ENCODE assay signal across 26 cellular contexts in the genomic region with DNA sequence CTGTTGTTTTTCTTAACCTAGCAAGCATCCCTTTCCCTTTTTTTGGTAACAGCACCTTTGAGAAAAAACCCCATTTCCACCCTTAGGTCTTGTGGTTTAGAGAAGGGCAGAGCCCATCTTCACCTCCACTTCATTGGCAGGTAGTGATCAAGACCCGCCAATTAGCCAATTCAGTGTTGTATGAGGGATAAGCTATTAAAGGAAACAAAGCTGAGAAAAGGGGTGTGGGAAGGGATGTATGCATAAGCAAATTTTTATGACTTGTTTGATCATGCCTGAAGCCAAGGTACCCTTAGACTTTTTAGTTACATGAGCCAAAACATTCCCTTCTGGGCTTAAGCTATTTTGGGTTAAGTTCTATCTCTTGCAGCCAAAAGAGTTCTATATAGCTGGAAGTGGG.
"Had no signal": no experiment of that assay in that cellular context is flagged by ENCODE, and none has a peak within 500 bp of the region (broad histone marks: within the 10 kb centered on the region; RNA-seq: fewer than 3 reads in every experiment).

No MANE protein-coding gene starts in this region.

- H3K9me3 ChIP-seq: Peyer's patch, SJSA1 had no signal

- H3K27ac Mint-ChIP-seq: activated CD8-positive, alpha-beta memory T cell treated with anti-CD3 and anti-CD28 coated beads, Interleukin-2, amount 10 ng/mL, durations not matched to agents 7 days and 5 days; activated naive CD8-positive, alpha-beta T cell; T-helper 17 cell; WTC11 had no signal

- DNase-seq: activated CD4-positive, alpha-beta T cell treated with anti-CD3 and anti-CD28 coated beads for 48 hours; activated CD4-positive, alpha-beta T cell treated with anti-CD3 and anti-CD28 coated beads, Interleukin-2, amount 50 U/mL, for 4 hours; activated CD4-positive, CD25-positive, alpha-beta regulatory T cell treated with anti-CD3 and anti-CD28 coated beads, Interleukin-2, amount 50 U/mL, for 72 hours; activated CD8-positive, alpha-beta memory T cell treated with anti-CD3 and anti-CD28 coated beads, Interleukin-2, amount 10 ng/mL, durations not matched to agents 7 days and 5 days; activated effector memory CD4-positive, alpha-beta T cell treated with anti-CD3 and anti-CD28 coated beads, Interleukin-2, amount 50 U/mL, for 16 hours; activated naive CD4-positive, alpha-beta T cell treated with Interleukin-2 at 50 U/mL for 16 hours; activated T-cell treated with anti-CD3 and anti-CD28 coated beads, Interleukin-2, amount 50 U/mL, for 4 hours; amygdala; brain microvascular endothelial cell; cerebellar nuclear complex; Karpas-422; NCI-H1105 treated with DMSO at 0.1 percent for 48 hours; NCI-H1436 treated with DMSO at 0.1 percent for 48 hours; NCI-H187; NCI-H2081; NCI-H510A treated with DMSO at 0.1 percent for 48 hours; NCI-H82; Peyer's patch; Right ventricle myocardium superior; T-helper 17 cell; T-helper 9 cell had no signal

- H3K4me3 Mint-ChIP-seq: activated CD8-positive, alpha-beta memory T cell treated with anti-CD3 and anti-CD28 coated beads, Interleukin-2, amount 10 ng/mL, durations not matched to agents 7 days and 5 days; activated naive CD8-positive, alpha-beta T cell; activated T-cell treated with anti-CD3 and anti-CD28 coated beads, Interleukin-2, amount 50 U/mL, for 4 hours; T-helper 17 cell; WTC11 had no signal

- H3K4me1 Mint-ChIP-seq: T-helper 17 cell had no signal

- H3K9me3 Mint-ChIP-seq: activated T-cell treated with anti-CD3 and anti-CD28 coated beads, Interleukin-2, amount 50 U/mL, for 4 hours; WTC11 had no signal

- H3K27ac ChIP-seq: brain microvascular endothelial cell, Peyer's patch, RWPE1, SJSA1 had no signal

- H3K27me3 ChIP-seq: brain microvascular endothelial cell, Peyer's patch, SJSA1 had no signal

- ATAC-seq: activated CD8-positive, alpha-beta memory T cell treated with anti-CD3 and anti-CD28 coated beads, Interleukin-2, amount 10 ng/mL, durations not matched to agents 7 days and 5 days; activated T-cell treated with anti-CD3 and anti-CD28 coated beads, Interleukin-2, amount 50 U/mL, for 4 hours; K562; T-helper 17 cell; WTC11 had no signal

- H3K4me3 ChIP-seq: K562, Peyer's patch, SJSA1 had no signal

- H3K36me3 Mint-ChIP-seq: activated CD8-positive, alpha-beta memory T cell treated with anti-CD3 and anti-CD28 coated beads, Interleukin-2, amount 10 ng/mL, durations not matched to agents 7 days and 5 days; activated naive CD8-positive, alpha-beta T cell; WTC11 had no signal

- H3K36me3 ChIP-seq: brain microvascular endothelial cell, Peyer's patch had no signal
